In genomic region chr11:124313849-124314248, GRCh38 we compare ENCODE assay signal across 30 cellular contexts. TPM values are rescaled to one million over a fixed set of nuclear protein-coding genes. Genes with fewer than 3 reads are reported as not detected.
DNase-seq lines count a peak whose midpoint lies in the region; ATAC-seq, FAIRE-seq and TF ChIP-seq lines count a peak whose summit lies in the region.
"Had no signal": no experiment of that assay in that cellular context is flagged by ENCODE, and none has a peak within 500 bp of the region (broad histone marks: within the 10 kb centered on the region; RNA-seq: fewer than 3 reads in every experiment).

TSS of gene OR8D1 (minus strand) at chr11:124313949. CDS start at chr11:124310766, 3,183 bp downstream.

- H2AFZ ChIP-seq in GM23338 (0 out of 2 replicates have a peak within 1 kb of the TSS, but pooled peaks have one; percentile 45), endothelial cell of umbilical vein (ENCODE audit: low read depth, low read length) (no peak within 1 kb of the TSS)

- H3K36me3 ChIP-seq in GM23338 (ENCODE audit: insufficient read depth) (no peaks in the 10 kb centered on the region), SJSA1 (no peaks in the 10 kb centered on the region), endothelial cell of umbilical vein (ENCODE audit: control insufficient read depth in 2 of 2, extremely low read depth in 1 of 2, insufficient read depth in 2 of 2, low read length in 2 of 2) (no peaks in the 10 kb centered on the region)
- H3K36me3 ChIP-seq: BLaER1 treated with 17β-estradiol and CSF1 and Interleukin-3, amounts not matched to agents 10 nM and 100 nM had no signal

- H3K4me1 ChIP-seq in GM23338 (ENCODE audit: insufficient read depth) (no peaks in the 10 kb centered on the region), SJSA1 (replicated peaks) (peaks cover 19% of the 10 kb centered on the region), endothelial cell of umbilical vein (ENCODE audit: control insufficient read depth, extremely low read depth, insufficient read depth, low read length) (peaks cover 6% of the 10 kb centered on the region)
- H3K4me1 ChIP-seq: Caco-2 had no signal

- TF ChIP-seq CTCF in GM23338 (conservative IDR thresholded peaks at IDR 0.05; ENCODE audit: low read depth in 2 of 2) (no peak), endothelial cell of umbilical vein (IDR thresholded peaks at IDR 0.05; ENCODE audit: extremely low read depth in 1 of 2, insufficient read depth in 1 of 2, low read depth in 1 of 2, low read length in 2 of 2) (no peak), progenitor cell of endocrine pancreas (IDR thresholded peaks at IDR 0.05; ENCODE audit: unreplicated experiment) (no peak)

- H3K4me2 ChIP-seq in GM23338 (no peak within 1 kb of the TSS), endothelial cell of umbilical vein (ENCODE audit: insufficient read depth, low read length) (peak within 1 kb of the TSS; percentile 31)

- ATAC-seq in GM23338 = no peak
- ATAC-seq: CD8-positive, alpha-beta T cell; GM12878 had no signal

- TF ChIP-seq POLR2A in endothelial cell of umbilical vein (IDR thresholded peaks at IDR 0.05; ENCODE audit: low read depth, low read length) = no peak

- no peak within 1 kb of the TSS for H3K4me3 ChIP-seq in GM23338
- no peak within 1 kb of the TSS for H3K4me3 ChIP-seq in SJSA1
- H3K4me3 ChIP-seq in endothelial cell of umbilical vein (replicated peaks in 1 of 3; ENCODE audit: insufficient read depth in 1 of 3, low read depth in 1 of 3, low read length in 3 of 3) = no peak within 1 kb of the TSS
- H3K4me3 ChIP-seq: BLaER1 treated with 17β-estradiol and CSF1 and Interleukin-3, amounts not matched to agents 10 nM and 100 nM; GM12878 had no signal

- H3K27ac ChIP-seq in GM23338 (ENCODE audit: low read depth) = no peak within 1 kb of the TSS
- H3K27ac ChIP-seq in SJSA1 = peak within 1 kb of the TSS; percentile 42; the same call in 1 of the 2 replicates
- no peak within 1 kb of the TSS for H3K27ac ChIP-seq in endothelial cell of umbilical vein (ENCODE audit: insufficient read depth, low read depth, low read length)
- H3K27ac ChIP-seq: BLaER1 treated with 17β-estradiol and CSF1 and Interleukin-3, amounts not matched to agents 10 nM and 100 nM; C4-2B had no signal

- no peaks in the 10 kb centered on the region for H3K9me1 ChIP-seq in endothelial cell of umbilical vein (replicated peaks; ENCODE audit: control insufficient read depth, extremely low read depth, insufficient read depth, low read length)

- H3K27me3 Mint-ChIP-seq in GM23338 (ENCODE audit: insufficient read depth, low read depth, poor library complexity) (no peaks in the 10 kb centered on the region), progenitor cell of endocrine pancreas (peaks cover 9% of the 10 kb centered on the region)

- H3K4me3 Mint-ChIP-seq in GM23338 = no peak within 1 kb of the TSS
- no peak within 1 kb of the TSS for H3K4me3 Mint-ChIP-seq in progenitor cell of endocrine pancreas (ENCODE audit: low read depth)
- H3K4me3 Mint-ChIP-seq: B cell; CD4-positive, alpha-beta T cell; CD8-positive, alpha-beta T cell had no signal

- no peaks in the 10 kb centered on the region for H4K20me1 ChIP-seq in GM23338 (replicated peaks; ENCODE audit: insufficient read depth)
- H4K20me1 ChIP-seq in endothelial cell of umbilical vein (replicated peaks; ENCODE audit: control insufficient read depth, extremely low read depth, insufficient read depth, low read length) = no peaks in the 10 kb centered on the region
- H4K20me1 ChIP-seq: BLaER1 treated with 17β-estradiol and CSF1 and Interleukin-3, amounts not matched to agents 10 nM and 100 nM had no signal

- H3K4me1 Mint-ChIP-seq in GM23338 (no peaks in the 10 kb centered on the region), progenitor cell of endocrine pancreas (ENCODE audit: low read depth) (no peaks in the 10 kb centered on the region)
- H3K4me1 Mint-ChIP-seq: B cell had no signal

- H3K27ac Mint-ChIP-seq in GM23338 (no peak within 1 kb of the TSS), progenitor cell of endocrine pancreas (no peak within 1 kb of the TSS)
- H3K27ac Mint-ChIP-seq: B cell; CD4-positive, alpha-beta T cell; CD8-positive, alpha-beta T cell had no signal

- H3K79me2 ChIP-seq in GM23338 (replicated peaks; ENCODE audit: insufficient read depth) = no peaks in the 10 kb centered on the region
- H3K79me2 ChIP-seq in endothelial cell of umbilical vein (ENCODE audit: control insufficient read depth, insufficient read depth, low read length) = no peaks in the 10 kb centered on the region

- H3K27me3 ChIP-seq in GM23338 (ENCODE audit: insufficient read depth) (no peaks in the 10 kb centered on the region), SJSA1 (replicated peaks) (no peaks in the 10 kb centered on the region), endothelial cell of umbilical vein (ENCODE audit: control insufficient read depth in 2 of 2, insufficient read depth in 2 of 2, low read length in 2 of 2) (no peaks in the 10 kb centered on the region)
- H3K27me3 ChIP-seq: BLaER1 treated with 17β-estradiol and CSF1 and Interleukin-3, amounts not matched to agents 10 nM and 100 nM had no signal

- H3K9me3 ChIP-seq in SJSA1 (replicated peaks) (no peaks in the 10 kb centered on the region), endothelial cell of umbilical vein (replicated peaks; ENCODE audit: control insufficient read depth, insufficient read depth, low read length) (no peaks in the 10 kb centered on the region)
- H3K9me3 ChIP-seq: BLaER1 treated with 17β-estradiol and CSF1 and Interleukin-3, amounts not matched to agents 10 nM and 100 nM; Caco-2 had no signal

- H3K9ac ChIP-seq in endothelial cell of umbilical vein (replicated peaks; ENCODE audit: extremely low read depth, insufficient read depth, low read length) = no peak within 1 kb of the TSS
- H3K9ac ChIP-seq: BLaER1 treated with 17β-estradiol and CSF1 and Interleukin-3, amounts not matched to agents 10 nM and 100 nM had no signal

- H3K36me3 Mint-ChIP-seq in GM23338 (ENCODE audit: low read depth) = no peaks in the 10 kb centered on the region
- no peaks in the 10 kb centered on the region for H3K36me3 Mint-ChIP-seq in progenitor cell of endocrine pancreas (ENCODE audit: insufficient read depth)
- H3K36me3 Mint-ChIP-seq: CD8-positive, alpha-beta T cell had no signal

- peaks cover 13% of the 10 kb centered on the region; the same call in 1 of the 2 replicates for H3K9me2 ChIP-seq in GM23338 (ENCODE audit: insufficient read depth)

- no peak for DNase-seq in GM23338 (ENCODE audit: low spot score)
- no peak for DNase-seq in SJSA1 (ENCODE audit: low read depth in 1 of 2, low spot score in 2 of 2)
- DNase-seq in endothelial cell of umbilical vein (ENCODE audit: low read depth, low spot score) = no peak
- no peak for DNase-seq in T-helper 1 cell
- no peak for DNase-seq in D341Med (ENCODE audit: low spot score)
- DNase-seq in progenitor cell of endocrine pancreas (ENCODE audit: low spot score, unreplicated experiment) = no peak
- DNase-seq in stimulated activated CD4-positive, alpha-beta T cell treated with anti-CD3 and anti-CD28 coated beads, Interleukin-1b, Interleukin-23, amount 100 ng/mL, for 48 hours = no peak
- DNase-seq: 8988T; AML-193; Caco-2; Calu3; CD4-positive, alpha-beta T cell; CD8-positive, alpha-beta T cell; DMS 273 treated with DMSO at 0.1 percent for 48 hours; DMS153; DMS53; DMS79; DND-41; EL; GDM1 had no signal

- BruUV-seq in endothelial cell of umbilical vein (replicated peaks; lab: Mats Ljungman, UMichigan) = no TSS peak

- no peaks in the 10 kb centered on the region for H3F3A ChIP-seq in GM23338 (replicated peaks; ENCODE audit: low read depth)

- CTCF ChIA-PET in endothelial cell of umbilical vein (lab: Charles Lee) = no interaction called here

- intact Hi-C loops in endothelial cell of umbilical vein (cut with micrococcal nuclease) = no loop called here

- no peak for FAIRE-seq in endothelial cell of umbilical vein (lab: Jason Lieb, UNC)
- FAIRE-seq: A204.1, GM12878, GM12892, GM18507 had no signal

- POLR2A ChIA-PET in endothelial cell of umbilical vein (lab: Charles Lee) = no interaction called here

- H3K9me3 Mint-ChIP-seq in GM23338 (no peaks in the 10 kb centered on the region), progenitor cell of endocrine pancreas (ENCODE audit: low read depth) (no peaks in the 10 kb centered on the region)
- H3K9me3 Mint-ChIP-seq: CD4-positive, alpha-beta T cell; CD8-positive, alpha-beta T cell had no signal

- dilution Hi-C loops in endothelial cell of umbilical vein (cut with MboI; ENCODE audit: extremely low pct_ligation_motif_present, low sequenced_read_pairs) = no loop called here

TF ChIP-seq in GM23338, 12 proteins besides CTCF, POLR2A, EP300 and RAD21 (continues in another document):
- no peak for TF ChIP-seq STAT1 (IDR thresholded peaks at IDR 0.05; ENCODE audit: unreplicated experiment)
- no peak for TF ChIP-seq POLR2AphosphoS5 (IDR thresholded peaks at IDR 0.05; ENCODE audit: low read depth)

TF ChIP-seq in endothelial cell of umbilical vein, 7 proteins besides CTCF, POLR2A, EP300 and RAD21:
- no peak for TF ChIP-seq MYC (IDR thresholded peaks at IDR 0.05; ENCODE audit: low read depth, low read length)
- no peak for TF ChIP-seq FOS (IDR thresholded peaks at IDR 0.05; ENCODE audit: borderline replicate concordance, insufficient read depth, low read length)
- TF ChIP-seq GATA2 (IDR thresholded peaks at IDR 0.05; ENCODE audit: insufficient read depth, insufficient read length, low read depth, low read length) = no peak
- TF ChIP-seq JUN (IDR thresholded peaks at IDR 0.05; ENCODE audit: borderline replicate concordance, insufficient read depth, insufficient read length, low read depth) = no peak
- no peak for TF ChIP-seq POLR2AphosphoS5 (IDR thresholded peaks at IDR 0.05; ENCODE audit: insufficient read depth, low read depth, low read length)
- TF ChIP-seq MAX (IDR thresholded peaks at IDR 0.05; ENCODE audit: insufficient read depth, insufficient read length) = no peak
- TF ChIP-seq EZH2 (IDR thresholded peaks at IDR 0.05; ENCODE audit: borderline replicate concordance, low read depth, low read length, severe bottlenecking) = no peak
TF ChIP-seq in endothelial cell of umbilical vein: peak in this region for 0.

RNA-seq across cellular contexts. Expression of gene OR8D1, which starts in this region (rescaled TPM):
- total RNA-seq in GM23338 (2014; rRNA removed; shearing (Covaris generic)) = not detected in 2 replicates
- polyA plus RNA-seq in GM23338 (2016; fragmentation: Nextera tagmentation; extraction: Ambion mirVana) = not detected in 2 replicates
- total RNA-seq in SJSA1 (2014; rRNA removed; shearing (Covaris generic)) = not detected in 2 replicates
- total RNA-seq in endothelial cell of umbilical vein = not detected in 2 replicates
- not detected in 2 replicates for polyA plus RNA-seq in endothelial cell of umbilical vein
- polyA plus RNA-seq in endothelial cell of umbilical vein (2011; cell fraction: cytosol; rRNA removed) = not detected in 2 replicates
- not detected in 2 replicates for polyA plus RNA-seq in endothelial cell of umbilical vein (2011; cell fraction: nucleus; rRNA removed)
- not detected in 2 replicates for polyA plus RNA-seq in endothelial cell of umbilical vein (2012)
- polyA minus RNA-seq in endothelial cell of umbilical vein = not detected in 2 replicates
- not detected for polyA minus RNA-seq in endothelial cell of umbilical vein (2011; cell fraction: cytosol; rRNA and poly(A)+ RNA removed)
- not detected in 2 replicates for polyA minus RNA-seq in endothelial cell of umbilical vein (2011; cell fraction: nucleus; rRNA and poly(A)+ RNA removed)
- not detected in 2 replicates for total RNA-seq in progenitor cell of endocrine pancreas
- total RNA-seq: B cell; Caco-2; Calu3; CD4-positive, alpha-beta T cell; CD8-positive, alpha-beta T cell; Daoy; G401; GM12878 had no signal
- polyA plus RNA-seq: BJ, GM12878 had no signal
